16 cellular contexts compared by ENCODE assay signal in genomic region chr18:57211776-57212175, GRCh38.
A peak's percentile ranks its signal among the peaks of the same experiment; 100 is the strongest.
DNase-seq lines count a peak whose midpoint lies in the region; ATAC-seq and TF ChIP-seq lines count a peak whose summit lies in the region.
"Had no signal": no experiment of that assay in that cellular context is flagged by ENCODE, and none has a peak within 500 bp of the region (broad histone marks: within the 10 kb centered on the region; RNA-seq: fewer than 3 reads in every experiment).

No MANE protein-coding gene starts in this region.

- POLR2A ChIA-PET in Caco-2 (lab: Charles Lee) = no interaction called here

- no peaks in the 10 kb centered on the region for H3K27me3 Mint-ChIP-seq in Caco-2 (ENCODE audit: insufficient read depth, unreplicated experiment)
- H3K27me3 Mint-ChIP-seq in natural killer cell (ENCODE audit: low read depth in 2 of 2) = peaks cover 9 to 15% of the 10 kb centered on the region in 2 donors

- no peak for TF ChIP-seq CTCF in Caco-2 (IDR thresholded peaks at IDR 0.05; ENCODE audit: insufficient read depth in 1 of 2, low read depth in 1 of 2, low read length in 1 of 2, severe bottlenecking in 1 of 2, unreplicated experiment in 1 of 2)
- TF ChIP-seq CTCF in esophagus muscularis mucosa (IDR thresholded peaks at IDR 0.05) = no peak
- no peak for TF ChIP-seq CTCF in natural killer cell (IDR thresholded peaks at IDR 0.05)

- H3K4me3 Mint-ChIP-seq in Caco-2 (ENCODE audit: unreplicated experiment) (no peak overlapping the region), natural killer cell (no peak overlapping the region)
- H3K4me3 Mint-ChIP-seq: CD4-positive, CD25-positive, alpha-beta regulatory T cell; HFFc6 had no signal

- H3K4me3 ChIP-seq in Caco-2 (ENCODE audit: low read depth, low read length) (no peak overlapping the region), esophagus muscularis mucosa (no peak overlapping the region)
- H3K4me3 ChIP-seq: BLaER1 treated with 17β-estradiol and CSF1 and Interleukin-3, amounts not matched to agents 10 nM and 100 nM had no signal

- H3K36me3 Mint-ChIP-seq in Caco-2 (ENCODE audit: insufficient read depth, unreplicated experiment) (no peaks in the 10 kb centered on the region), natural killer cell (no peaks in the 10 kb centered on the region)
- H3K36me3 Mint-ChIP-seq: CD4-positive, CD25-positive, alpha-beta regulatory T cell had no signal

- intact Hi-C loops in Caco-2 (cut with micrococcal nuclease; ENCODE audit: unreplicated experiment) (no loop called here), esophagus muscularis mucosa (cut with DNase I) (no loop called here), natural killer cell (cut with micrococcal nuclease) (no loop called here)

- no TSS peak for BruUV-seq in Caco-2 (replicated peaks; lab: Mats Ljungman, UMichigan)

- H3K27me3 ChIP-seq in Caco-2 (replicated peaks; ENCODE audit: control insufficient read depth, insufficient read depth, low read length) (no peaks in the 10 kb centered on the region), esophagus muscularis mucosa (peaks cover 0 to 17% (median 2%) of the 10 kb centered on the region in 4 donors)
- H3K27me3 ChIP-seq: BLaER1 treated with 17β-estradiol and CSF1 and Interleukin-3, amounts not matched to agents 10 nM and 100 nM had no signal

- WGBS in esophagus muscularis mucosa = 86% methylated on average over 1 of the region's 1 CpG

- no peak overlapping the region for H3K27ac ChIP-seq in esophagus muscularis mucosa (replicated peaks in 1 of 4)
- H3K27ac ChIP-seq: BLaER1 treated with 17β-estradiol and CSF1 and Interleukin-3, amounts not matched to agents 10 nM and 100 nM had no signal

- H3K9me3 Mint-ChIP-seq in Caco-2 (ENCODE audit: unreplicated experiment) (peaks cover 9% of the 10 kb centered on the region), natural killer cell (no peaks in the 10 kb centered on the region)
- H3K9me3 Mint-ChIP-seq: HFFc6 had no signal

- TF ChIP-seq POLR2A in esophagus muscularis mucosa (IDR thresholded peaks at IDR 0.05; ENCODE audit: low read depth) = no peak

- peaks cover 24% of the 10 kb centered on the region for H3K4me1 Mint-ChIP-seq in Caco-2 (ENCODE audit: low read depth, unreplicated experiment)
- H3K4me1 Mint-ChIP-seq in natural killer cell = peaks cover 10 to 12% of the 10 kb centered on the region in 2 donors

- CTCF ChIA-PET in Caco-2 (lab: Charles Lee) = no interaction called here

- no peaks in the 10 kb centered on the region for H3K9me3 ChIP-seq in Caco-2
- H3K9me3 ChIP-seq in esophagus muscularis mucosa = no peaks in the 10 kb centered on the region
- H3K9me3 ChIP-seq: BLaER1 treated with 17β-estradiol and CSF1 and Interleukin-3, amounts not matched to agents 10 nM and 100 nM had no signal

- H3K27ac Mint-ChIP-seq in Caco-2 (ENCODE audit: unreplicated experiment) (peak overlapping the region; percentile 3), natural killer cell (no peak overlapping the region)
- H3K27ac Mint-ChIP-seq: HFFc6 had no signal

- DNase-seq in Caco-2 (no peak), NCI-H69 (lab: John Stamatoyannopoulos, UW) (peak; percentile 53), esophagus muscularis mucosa (ENCODE audit: extremely low spot score) (peak; percentile 29), putamen (ENCODE audit: low spot score) (peak; percentile 78), NAMALWA (ENCODE audit: low spot score) (no peak), natural killer cell (no peak), NCI-H2227 treated with DMSO at 0.1 percent for 48 hours (lab: John Stamatoyannopoulos, UW) (no peak)
- DNase-seq: 8988T; ACHN; CD4-positive, CD25-positive, alpha-beta regulatory T cell; DND-41; GDM1; GOT3; HCEC 1CT; HFFc6 had no signal

- H3K36me3 ChIP-seq in Caco-2 (ENCODE audit: control insufficient read depth, insufficient read depth, low read length) = no peaks in the 10 kb centered on the region
- H3K36me3 ChIP-seq in esophagus muscularis mucosa = no peaks in the 10 kb centered on the region
- H3K36me3 ChIP-seq: BLaER1 treated with 17β-estradiol and CSF1 and Interleukin-3, amounts not matched to agents 10 nM and 100 nM had no signal

- ATAC-seq in natural killer cell = no peak

- peaks cover 27% of the 10 kb centered on the region for H3K4me1 ChIP-seq in Caco-2
- H3K4me1 ChIP-seq in esophagus muscularis mucosa = peaks cover 0 to 14% (median 10%) of the 10 kb centered on the region in 4 donors
- H3K4me1 ChIP-seq: BLaER1 treated with 17β-estradiol and CSF1 and Interleukin-3, amounts not matched to agents 10 nM and 100 nM had no signal

- no peak for TF ChIP-seq EP300 in esophagus muscularis mucosa (IDR thresholded peaks at IDR 0.05)

Comparison
In these comparisons a context has a peak if more than half of its experiments do, and no peak if none do; other contexts are left out.
1. DNase-seq: peak in NCI-H69 (single experiment), esophagus muscularis mucosa (single experiment) and putamen (single experiment); none in Caco-2 (0 of 2), NAMALWA (single experiment), natural killer cell (single experiment) and NCI-H2227 treated with DMSO at 0.1 percent for 48 hours (single experiment).